In the genomic region with DNA sequence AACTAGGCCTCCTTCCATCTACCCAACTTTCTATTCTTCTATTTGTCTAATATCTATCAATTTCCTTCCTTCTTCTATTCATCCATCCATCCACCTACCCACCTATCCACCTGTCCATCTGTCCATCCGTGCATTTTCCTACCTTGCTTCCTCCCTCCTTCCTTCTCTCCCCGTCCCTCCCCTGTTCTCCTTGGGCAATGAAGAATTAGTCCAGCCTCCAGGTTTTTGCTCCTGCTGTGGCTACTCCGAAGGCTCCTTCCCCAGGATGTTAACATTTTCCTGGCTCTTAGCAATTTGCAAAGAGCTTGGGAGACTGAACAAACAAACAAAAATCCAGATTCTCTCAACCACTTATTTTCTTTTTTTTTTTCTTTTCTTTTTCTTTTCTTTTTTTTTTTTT, we compare ENCODE assay signal across 17 cellular contexts.
DNase-seq lines count a peak whose midpoint lies in the region; ATAC-seq and TF ChIP-seq lines count a peak whose summit lies in the region.
"Had no signal": no experiment of that assay in that cellular context is flagged by ENCODE, and none has a peak within 500 bp of the region (broad histone marks: within the 10 kb centered on the region; RNA-seq: fewer than 3 reads in every experiment).

No MANE protein-coding gene starts in this region.

- H3K9me3 Mint-ChIP-seq in stimulated activated naive B cell treated with anti-CD40 and anti-IgM and Interleukin-4, amounts not matched to agents 10 μg/mL and 1 μg/mL and 100 μg/mL, for 72 hours: peaks cover 0 to 4% of the 10 kb centered on the region in 2 donors
- H3K9me3 Mint-ChIP-seq: activated T-helper 2 cell treated with anti-CD3 and anti-CD28 coated beads, Interferon-gamma antibody, Interleukin-2, Interleukin-4, amounts not matched to agents 10 μg/mL and 5 μg/mL and 100 μg/mL, durations not matched to agents 14 hours and 24 hours and 36 hours had no signal

- H3K4me3 ChIP-seq in right atrium auricular region: no peak overlapping the region
- H3K4me3 ChIP-seq in subcutaneous abdominal adipose tissue (ENCODE audit: low read depth in 1 of 5, low read length in 5 of 5): no peak overlapping the region
- no peak overlapping the region for H3K4me3 ChIP-seq in neuronal stem cell (ENCODE audit: low read length in 2 of 2)
- H3K4me3 ChIP-seq in adrenal gland: no peak overlapping the region
- H3K4me3 ChIP-seq: BLaER1 treated with 17β-estradiol and CSF1 and Interleukin-3, amounts not matched to agents 10 nM and 100 nM; K562 had no signal

- WGBS in neuronal stem cell (ENCODE audit: extremely low coverage in 2 of 2, insufficient read length in 2 of 2, insufficient replicate concordance in 1 of 2), 2 donors: no CpG with 5 or more reads among the region's 3 CpGs
- 40 to 57% (median 49%) methylated on average over 3 of the region's 3 CpGs for WGBS in adrenal gland, 4 donors

- H2BK5ac ChIP-seq in neuronal stem cell (ENCODE audit: low read length): no peak overlapping the region

- H2AK5ac ChIP-seq in neuronal stem cell (ENCODE audit: low read depth, low read length): no peak overlapping the region

- H3K4me1 Mint-ChIP-seq in stimulated activated naive B cell treated with anti-CD40 and anti-IgM and Interleukin-4, amounts not matched to agents 10 μg/mL and 1 μg/mL and 100 μg/mL, for 72 hours: no peaks in the 10 kb centered on the region
- H3K4me1 Mint-ChIP-seq: memory B cell had no signal

- TF ChIP-seq CTCF in right atrium auricular region (IDR thresholded peaks at IDR 0.05): no peak
- no peak for TF ChIP-seq CTCF in adrenal gland (IDR thresholded peaks at IDR 0.05)

- H4K91ac ChIP-seq in neuronal stem cell (ENCODE audit: low read depth, low read length, poor library complexity): no peak overlapping the region

- H3K23ac ChIP-seq in neuronal stem cell (ENCODE audit: low read depth, low read length, poor library complexity): no peak overlapping the region

- peaks cover 0 to 2% of the 10 kb centered on the region in 2 donors for H3K36me3 Mint-ChIP-seq in stimulated activated naive B cell treated with anti-CD40 and anti-IgM and Interleukin-4, amounts not matched to agents 10 μg/mL and 1 μg/mL and 100 μg/mL, for 72 hours

- H3K9me3 ChIP-seq in right atrium auricular region (no peaks in the 10 kb centered on the region), subcutaneous abdominal adipose tissue (ENCODE audit: control insufficient read depth in 5 of 5, low read length in 5 of 5) (no peaks in the 10 kb centered on the region), neuronal stem cell (replicated peaks in 1 of 2; ENCODE audit: control insufficient read depth in 2 of 2, insufficient read depth in 1 of 2, low read depth in 1 of 2, low read length in 2 of 2) (peaks cover 0 to 7% of the 10 kb centered on the region in 2 donors), adrenal gland (replicated peaks in 1 of 3) (no peaks in the 10 kb centered on the region)

- H4K8ac ChIP-seq in neuronal stem cell (ENCODE audit: low read depth, low read length): no peak overlapping the region

- H3K9ac ChIP-seq in subcutaneous abdominal adipose tissue (ENCODE audit: low read length in 5 of 5) (peak overlapping the region in 1 of 5 donors; percentile 41), neuronal stem cell (ENCODE audit: low read depth, low read length, poor library complexity) (no peak overlapping the region)
- H3K9ac ChIP-seq: BLaER1 treated with 17β-estradiol and CSF1 and Interleukin-3, amounts not matched to agents 10 nM and 100 nM had no signal

- H3K36me3 ChIP-seq in right atrium auricular region (no peaks in the 10 kb centered on the region), subcutaneous abdominal adipose tissue (ENCODE audit: control insufficient read depth in 5 of 5, insufficient read depth in 5 of 5, low read length in 5 of 5) (no peaks in the 10 kb centered on the region), neuronal stem cell (replicated peaks in 1 of 2; ENCODE audit: control insufficient read depth in 2 of 2, insufficient read depth in 2 of 2, low read length in 2 of 2) (no peaks in the 10 kb centered on the region), adrenal gland (replicated peaks in 1 of 2) (no peaks in the 10 kb centered on the region)
- H3K36me3 ChIP-seq: BLaER1 treated with 17β-estradiol and CSF1 and Interleukin-3, amounts not matched to agents 10 nM and 100 nM had no signal

- no peak overlapping the region for H2BK15ac ChIP-seq in neuronal stem cell (ENCODE audit: low read length)

- no peak overlapping the region for H3K14ac ChIP-seq in neuronal stem cell (ENCODE audit: low read length)

- H3K27me3 ChIP-seq in right atrium auricular region: no peaks in the 10 kb centered on the region
- no peaks in the 10 kb centered on the region for H3K27me3 ChIP-seq in subcutaneous abdominal adipose tissue (ENCODE audit: control insufficient read depth in 5 of 5, insufficient read depth in 4 of 5, low read length in 5 of 5)
- H3K27me3 ChIP-seq in neuronal stem cell (ENCODE audit: control insufficient read depth in 3 of 3, insufficient read depth in 3 of 3, low read depth in 1 of 3, low read length in 3 of 3): no peaks in the 10 kb centered on the region
- no peaks in the 10 kb centered on the region for H3K27me3 ChIP-seq in adrenal gland
- H3K27me3 ChIP-seq: BLaER1 treated with 17β-estradiol and CSF1 and Interleukin-3, amounts not matched to agents 10 nM and 100 nM had no signal

- no peak overlapping the region for H3K4ac ChIP-seq in neuronal stem cell (ENCODE audit: low read length)

- H3K27me3 Mint-ChIP-seq in stimulated activated naive B cell treated with anti-CD40 and anti-IgM and Interleukin-4, amounts not matched to agents 10 μg/mL and 1 μg/mL and 100 μg/mL, for 72 hours: peaks cover 18 to 22% of the 10 kb centered on the region in 2 donors

- H2AFZ ChIP-seq in neuronal stem cell (ENCODE audit: low read length): no peak overlapping the region

- no peak overlapping the region for H2BK120ac ChIP-seq in neuronal stem cell (ENCODE audit: low read depth, low read length)

- no peak overlapping the region for H3K27ac Mint-ChIP-seq in stimulated activated naive B cell treated with anti-CD40 and anti-IgM and Interleukin-4, amounts not matched to agents 10 μg/mL and 1 μg/mL and 100 μg/mL, for 72 hours
- H3K27ac Mint-ChIP-seq: activated T-helper 2 cell treated with anti-CD3 and anti-CD28 coated beads, Interferon-gamma antibody, Interleukin-2, Interleukin-4, amounts not matched to agents 10 μg/mL and 5 μg/mL and 100 μg/mL, durations not matched to agents 14 hours and 24 hours and 36 hours; memory B cell had no signal

- intact Hi-C loops in adrenal gland (cut with DNase I): no loop called here

- H3K4me1 ChIP-seq in right atrium auricular region (peaks cover 0 to 27% of the 10 kb centered on the region in 2 donors), subcutaneous abdominal adipose tissue (ENCODE audit: control insufficient read depth in 5 of 5, insufficient read depth in 5 of 5, low read length in 5 of 5) (peaks cover 5 to 35% (median 20%) of the 10 kb centered on the region in 5 donors), neuronal stem cell (ENCODE audit: control insufficient read depth in 2 of 2, insufficient read depth in 1 of 2, low read depth in 1 of 2, low read length in 2 of 2) (peaks cover 0 to 4% of the 10 kb centered on the region in 2 donors), adrenal gland (replicated peaks in 1 of 2) (peaks cover 0 to 5% of the 10 kb centered on the region in 2 donors)
- H3K4me1 ChIP-seq: BLaER1 treated with 17β-estradiol and CSF1 and Interleukin-3, amounts not matched to agents 10 nM and 100 nM had no signal

- no peak for ATAC-seq in stimulated activated naive B cell treated with anti-CD40 and anti-IgM and Interleukin-4, amounts not matched to agents 10 μg/mL and 1 μg/mL and 100 μg/mL, for 72 hours (replicated peaks)
- ATAC-seq: K562 had no signal

- DNase-seq in M059J (ENCODE audit: low read depth) (peak; percentile 57), right atrium auricular region (ENCODE audit: low spot score) (no peak), neuronal stem cell (ENCODE audit: low spot score) (no peak), adrenal gland (no peak), T-helper 2 cell (no peak)
- no peak for DNase-seq in stimulated activated naive B cell treated with anti-CD40 and anti-IgM and Interleukin-4, amounts not matched to agents 10 μg/mL and 1 μg/mL and 100 μg/mL, for 72 hours
- DNase-seq: activated CD4-positive, alpha-beta T cell treated with anti-CD3 and anti-CD28 coated beads, Interleukin-2, amount 50 U/mL, for 1 hour; NCI-H1436; NCI-H748 treated with DMSO at 0.1 percent for 48 hours; RPMI8226; T-helper 9 cell had no signal

- no peak overlapping the region for H3K18ac ChIP-seq in neuronal stem cell (ENCODE audit: low read length)

- no peaks in the 10 kb centered on the region for H3K79me1 ChIP-seq in neuronal stem cell (ENCODE audit: low read depth, low read length)

- TF ChIP-seq POLR2A in adrenal gland (IDR thresholded peaks at IDR 0.05): no peak

- no peak overlapping the region for H2BK12ac ChIP-seq in neuronal stem cell (ENCODE audit: low read length)

- H3K27ac ChIP-seq in cingulate gyrus (ENCODE audit: low read depth, low read length): peak overlapping the region; percentile 85
- H3K27ac ChIP-seq in right atrium auricular region: peak overlapping the region; percentile 57 to 74
- peak overlapping the region; percentile 69 for H3K27ac ChIP-seq in subcutaneous abdominal adipose tissue (ENCODE audit: low read depth, low read length)
- H3K27ac ChIP-seq in neuronal stem cell (replicated peaks; ENCODE audit: low read length): no peak overlapping the region
- peak overlapping the region in 2 of 5 donors; percentile 54 to 71 for H3K27ac ChIP-seq in adrenal gland
- H3K27ac ChIP-seq: BLaER1 treated with 17β-estradiol and CSF1 and Interleukin-3, amounts not matched to agents 10 nM and 100 nM had no signal

- H3K4me2 ChIP-seq in neuronal stem cell (ENCODE audit: insufficient read depth, low read length, poor library complexity, severe bottlenecking): no peak overlapping the region
- H3K4me2 ChIP-seq: BLaER1 treated with 17β-estradiol and CSF1 and Interleukin-3, amounts not matched to agents 10 nM and 100 nM had no signal

- H3K4me3 Mint-ChIP-seq in stimulated activated naive B cell treated with anti-CD40 and anti-IgM and Interleukin-4, amounts not matched to agents 10 μg/mL and 1 μg/mL and 100 μg/mL, for 72 hours: no peak overlapping the region
- H3K4me3 Mint-ChIP-seq: memory B cell had no signal
